ENCODE assay signal across 18 cellular contexts in genomic region chr17:43953746-43954145, GRCh38. TPM values are rescaled to one million over a fixed set of nuclear protein-coding genes. Genes with fewer than 3 reads are reported as not detected.
DNase-seq lines count a peak whose midpoint lies in the region; ATAC-seq, FAIRE-seq and TF ChIP-seq lines count a peak whose summit lies in the region.
"Had no signal": no experiment of that assay in that cellular context is flagged by ENCODE, and none has a peak within 500 bp of the region (broad histone marks: within the 10 kb centered on the region; RNA-seq: fewer than 3 reads in every experiment).

Gene PYY, minus strand, starts transcription at chr17:43953940. Its CDS starts 457 bp downstream, at chr17:43953483.

- TF ChIP-seq CTCF in K562 (IDR thresholded peaks at IDR 0.05 in 2 of 3, conservative IDR thresholded peaks at IDR 0.05 in 1 of 3; ENCODE audit: insufficient read depth in 2 of 3, low read depth in 1 of 3, low read length in 3 of 3) = no peak
- no peak for TF ChIP-seq CTCF in keratinocyte (optimal IDR thresholded peaks at IDR 0.05 in 1 of 3, IDR thresholded peaks at IDR 0.05 in 1 of 3, conservative IDR thresholded peaks at IDR 0.05 in 1 of 3; ENCODE audit: extremely low read depth in 1 of 3, insufficient read depth in 2 of 3, low read length in 3 of 3)
- no peak for TF ChIP-seq CTCF in smooth muscle cell (IDR thresholded peaks at IDR 0.05; ENCODE audit: borderline replicate concordance, insufficient read depth, poor library complexity, severe bottlenecking)
- TF ChIP-seq CTCF in MM.1S (IDR thresholded peaks at IDR 0.05; ENCODE audit: low read length) = no peak
- no peak for TF ChIP-seq CTCF in SK-N-SH (IDR thresholded peaks at IDR 0.05)

- H3K9me1 ChIP-seq in K562 (ENCODE audit: control insufficient read depth, insufficient read depth, low read length) (no peaks in the 10 kb centered on the region), keratinocyte (ENCODE audit: control insufficient read depth, extremely low read depth, insufficient read depth, low read length) (no peaks in the 10 kb centered on the region)

- peak within 1 kb of the TSS in 1 of 2 experiments; percentile 87; a peak in 2 of 4 replicates for H3K9ac ChIP-seq in K562 (ENCODE audit: insufficient read depth in 1 of 2, low read depth in 2 of 2, low read length in 2 of 2)
- no peak within 1 kb of the TSS for H3K9ac ChIP-seq in keratinocyte (ENCODE audit: control insufficient read depth, extremely low read depth, insufficient read depth, low read length)
- H3K9ac ChIP-seq in smooth muscle cell (ENCODE audit: low read depth) = no peak within 1 kb of the TSS
- no peak within 1 kb of the TSS for H3K9ac ChIP-seq in MM.1S (ENCODE audit: low read length)
- no peak within 1 kb of the TSS for H3K9ac ChIP-seq in SK-N-SH

- H3K27me3 ChIP-seq in K562 (ENCODE audit: control insufficient read depth in 2 of 2, insufficient read depth in 2 of 2, low read length in 2 of 2) (peaks cover 33 to 72% of the 10 kb centered on the region in 2 experiments; a peak in 4 of 5 replicates), keratinocyte (ENCODE audit: control insufficient read depth, extremely low read depth, insufficient read depth, low read length) (peaks cover 48% of the 10 kb centered on the region), smooth muscle cell (ENCODE audit: low read depth) (peaks cover 63% of the 10 kb centered on the region), MM.1S (replicated peaks; ENCODE audit: insufficient read depth, low read length) (peaks cover 24% of the 10 kb centered on the region), SK-N-SH (ENCODE audit: insufficient read depth) (no peaks in the 10 kb centered on the region)
- H3K27me3 ChIP-seq: ovary had no signal

- ATAC-seq in K562 = no peak

- H3K4me1 Mint-ChIP-seq in T-helper 2 cell treated with Interferon-gamma antibody and Interleukin-4, amounts not matched to agents 5 μg/mL and 100 μg/mL, for 36 hours (ENCODE audit: low read depth) = peaks cover 5% of the 10 kb centered on the region

- dilution Hi-C loops in keratinocyte (cut with MboI; ENCODE audit: extremely low pct_ligation_motif_present, low sequenced_read_pairs) = no loop called here

- WGBS in K562 (ENCODE audit: insufficient coverage, low coverage, missing lambda C conversion rate) = 35% methylated on average over 7 of the region's 11 CpGs
- 48% methylated on average over 7 of the region's 11 CpGs for WGBS in smooth muscle cell (ENCODE audit: low lambda C conversion rate)
- WGBS in SK-N-SH (ENCODE audit: low lambda C conversion rate) = 79% methylated on average over 7 of the region's 11 CpGs

- H2AFZ ChIP-seq in K562 (ENCODE audit: low read depth, low read length) (peak within 1 kb of the TSS; percentile 77), keratinocyte (ENCODE audit: control insufficient read depth, low read length) (no peak within 1 kb of the TSS), smooth muscle cell (ENCODE audit: low read depth) (no peak within 1 kb of the TSS), MM.1S (ENCODE audit: low read length) (no peak within 1 kb of the TSS), SK-N-SH (ENCODE audit: low read depth) (no peak within 1 kb of the TSS)

- no peaks in the 10 kb centered on the region for H3K36me3 Mint-ChIP-seq in T-helper 2 cell treated with Interferon-gamma antibody and Interleukin-4, amounts not matched to agents 5 μg/mL and 100 μg/mL, for 36 hours (ENCODE audit: low read depth)

- H3K4me3 ChIP-seq in K562 (no peak within 1 kb of the TSS), keratinocyte (ENCODE audit: control insufficient read depth in 2 of 3, extremely low read depth in 1 of 3, insufficient read depth in 2 of 3, low read depth in 1 of 3, low read length in 3 of 3) (no peak within 1 kb of the TSS), smooth muscle cell (peak within 1 kb of the TSS; percentile 23), MM.1S (ENCODE audit: low read length) (no peak within 1 kb of the TSS), SK-N-SH (ENCODE audit: low read depth in 2 of 2, low read length in 1 of 2) (no peak within 1 kb of the TSS)
- H3K4me3 ChIP-seq: ovary, upper lobe of right lung had no signal

- no peaks in the 10 kb centered on the region for H3K9me3 ChIP-seq in K562 (replicated peaks; ENCODE audit: control insufficient read depth, insufficient read depth, low read depth, low read length)
- no peaks in the 10 kb centered on the region for H3K9me3 ChIP-seq in keratinocyte (ENCODE audit: control insufficient read depth, low read depth, low read length)
- no peaks in the 10 kb centered on the region for H3K9me3 ChIP-seq in smooth muscle cell (replicated peaks; ENCODE audit: low read depth)
- no peaks in the 10 kb centered on the region for H3K9me3 ChIP-seq in MM.1S (replicated peaks; ENCODE audit: insufficient read depth, low read length)
- no peaks in the 10 kb centered on the region for H3K9me3 ChIP-seq in SK-N-SH
- H3K9me3 ChIP-seq: ovary, upper lobe of right lung had no signal

- no peaks in the 10 kb centered on the region for H3K9me2 ChIP-seq in MM.1S (replicated peaks; ENCODE audit: insufficient read depth, low read length)
- no peaks in the 10 kb centered on the region for H3K9me2 ChIP-seq in SK-N-SH

- no peak for DNase-seq in T-helper 2 cell treated with Interferon-gamma antibody and Interleukin-4, amounts not matched to agents 5 μg/mL and 100 μg/mL, for 36 hours (ENCODE audit: low spot score)
- DNase-seq in T-helper 2 cell (no peak), K562 (ENCODE audit: extremely low read depth in 1 of 4, low spot score in 3 of 4) (no peak), keratinocyte (ENCODE audit: low read depth, low spot score) (no peak), smooth muscle cell (lab: John Stamatoyannopoulos, UW; ENCODE audit: unreplicated experiment) (no peak), MM.1S (no peak), cerebellum (ENCODE audit: low spot score) (no peak), SK-N-SH (no peak)
- DNase-seq: activated T-cell treated with anti-CD3 and anti-CD28 coated beads for 4 hours, amniotic stem cell, dorsolateral prefrontal cortex, foreskin melanocyte, KBM-7, NCI-H187 treated with DMSO at 0.1 percent for 48 hours, ovary, upper lobe of right lung had no signal

- intact Hi-C loops in K562 (cut with micrococcal nuclease) = no loop called here

- CTCF ChIA-PET in K562 (lab: Yijun Ruan, JAX; ENCODE audit: low intra/inter-chr PET ratio) = no interaction called here
- CTCF ChIA-PET in SK-N-SH (lab: Yijun Ruan, JAX) = interaction anchor here (2.6 kb wide), 1 partner anchor 10 kb away, joined by 12 read pairs; the partner anchor contains the start of gene PPY

- no peaks in the 10 kb centered on the region; the same call in none of the 2 replicates for H4K20me1 ChIP-seq in K562 (replicated peaks; ENCODE audit: control insufficient read depth, insufficient read depth, low read length)
- H4K20me1 ChIP-seq in keratinocyte (ENCODE audit: control insufficient read depth, extremely low read depth, insufficient read depth, low read length) = no peaks in the 10 kb centered on the region
- no peaks in the 10 kb centered on the region for H4K20me1 ChIP-seq in smooth muscle cell (ENCODE audit: low read depth)
- H4K20me1 ChIP-seq in MM.1S (ENCODE audit: insufficient read depth, low read length) = no peaks in the 10 kb centered on the region
- no peaks in the 10 kb centered on the region for H4K20me1 ChIP-seq in SK-N-SH (ENCODE audit: insufficient read depth)

- TF ChIP-seq POLR2A in K562 (conservative IDR thresholded peaks at IDR 0.05) = no peak

- H3K4me3 Mint-ChIP-seq in T-helper 2 cell treated with Interferon-gamma antibody and Interleukin-4, amounts not matched to agents 5 μg/mL and 100 μg/mL, for 36 hours = peak within 1 kb of the TSS; percentile 30

- H3K4me1 ChIP-seq in K562 (replicated peaks in 1 of 2; ENCODE audit: control insufficient read depth in 2 of 2, insufficient read depth in 2 of 2, low read length in 2 of 2) (peaks cover 0 to 16% of the 10 kb centered on the region in 2 experiments; a peak in 3 of 5 replicates), keratinocyte (ENCODE audit: control insufficient read depth, extremely low read depth, insufficient read depth, low read length) (no peaks in the 10 kb centered on the region), smooth muscle cell (ENCODE audit: low read depth) (peaks cover 5% of the 10 kb centered on the region), MM.1S (ENCODE audit: low read length) (no peaks in the 10 kb centered on the region), SK-N-SH (ENCODE audit: control insufficient read depth in 1 of 2, insufficient read depth in 2 of 2, low read depth in 1 of 2, low read length in 1 of 2) (no peaks in the 10 kb centered on the region)

- no peaks in the 10 kb centered on the region for H3F3A ChIP-seq in smooth muscle cell (ENCODE audit: low read depth)
- H3F3A ChIP-seq in MM.1S (ENCODE audit: insufficient read depth, low read length) = no peaks in the 10 kb centered on the region
- H3F3A ChIP-seq in SK-N-SH (replicated peaks; ENCODE audit: insufficient read depth) = no peaks in the 10 kb centered on the region

- H3K36me3 ChIP-seq in K562 (ENCODE audit: control insufficient read depth, insufficient read depth, low read length) (no peaks in the 10 kb centered on the region), keratinocyte (ENCODE audit: control insufficient read depth in 2 of 2, extremely low read depth in 1 of 2, insufficient read depth in 2 of 2, low read length in 2 of 2) (no peaks in the 10 kb centered on the region), smooth muscle cell (ENCODE audit: low read depth) (no peaks in the 10 kb centered on the region), MM.1S (replicated peaks; ENCODE audit: insufficient read depth, low read length) (no peaks in the 10 kb centered on the region), SK-N-SH (replicated peaks in 1 of 2; ENCODE audit: control insufficient read depth in 1 of 2, insufficient read depth in 2 of 2, low read length in 1 of 2) (no peaks in the 10 kb centered on the region)
- H3K36me3 ChIP-seq: ovary, upper lobe of right lung had no signal

- H3K9me3 Mint-ChIP-seq in T-helper 2 cell treated with Interferon-gamma antibody and Interleukin-4, amounts not matched to agents 5 μg/mL and 100 μg/mL, for 36 hours = no peaks in the 10 kb centered on the region

- no peak within 1 kb of the TSS for H3K27ac Mint-ChIP-seq in T-helper 2 cell treated with Interferon-gamma antibody and Interleukin-4, amounts not matched to agents 5 μg/mL and 100 μg/mL, for 36 hours

- no peak for TF ChIP-seq RAD21 in K562 (CRISPR knock-in tag; conservative IDR thresholded peaks at IDR 0.05 in 1 of 2, IDR thresholded peaks at IDR 0.05 in 1 of 2)
- no peak for TF ChIP-seq RAD21 in SK-N-SH (IDR thresholded peaks at IDR 0.05; ENCODE audit: low read length)

- no peak for TF ChIP-seq EP300 in K562 (IDR thresholded peaks at IDR 0.05; ENCODE audit: low read length)
- no peak for TF ChIP-seq EP300 in SK-N-SH (IDR thresholded peaks at IDR 0.05; ENCODE audit: borderline replicate concordance in 1 of 2, low read depth in 1 of 2, low read length in 1 of 2)

- H3K79me2 ChIP-seq in K562 (ENCODE audit: control insufficient read depth, insufficient read depth, low read length) (no peaks in the 10 kb centered on the region), keratinocyte (ENCODE audit: control insufficient read depth, insufficient read depth, low read length) (no peaks in the 10 kb centered on the region), smooth muscle cell (ENCODE audit: low read depth) (no peaks in the 10 kb centered on the region), MM.1S (ENCODE audit: low read length) (no peaks in the 10 kb centered on the region), SK-N-SH (ENCODE audit: insufficient read depth) (no peaks in the 10 kb centered on the region)

- in situ Hi-C loops in K562 (cut with MboI) = no loop called here

- FAIRE-seq in K562 (lab: Jason Lieb, UNC) (no peak), keratinocyte (lab: Jason Lieb, UNC) (no peak)
- FAIRE-seq: A204.1 had no signal

- no peak within 1 kb of the TSS; the same call in 2 of the 3 replicates for H3K27ac ChIP-seq in K562 (ENCODE audit: extremely low read depth, low read depth, low read length)
- no peak within 1 kb of the TSS for H3K27ac ChIP-seq in keratinocyte (ENCODE audit: control insufficient read depth, insufficient read depth, low read length)
- H3K27ac ChIP-seq in smooth muscle cell (ENCODE audit: low read depth) = no peak within 1 kb of the TSS
- no peak within 1 kb of the TSS for H3K27ac ChIP-seq in MM.1S (ENCODE audit: low read length)
- no peak within 1 kb of the TSS for H3K27ac ChIP-seq in SK-N-SH (ENCODE audit: low read depth in 2 of 2, low read length in 1 of 2)
- H3K27ac ChIP-seq: dorsolateral prefrontal cortex, ovary, upper lobe of right lung, VCaP had no signal

- H3K4me2 ChIP-seq in K562 (ENCODE audit: insufficient read depth, low read length) (peak within 1 kb of the TSS; percentile 55), keratinocyte (ENCODE audit: control insufficient read depth, extremely low read depth, insufficient read depth, low read depth, low read length) (peak within 1 kb of the TSS; percentile 14), smooth muscle cell (peak within 1 kb of the TSS; percentile 58), MM.1S (ENCODE audit: low read depth, low read length) (no peak within 1 kb of the TSS), SK-N-SH (no peak within 1 kb of the TSS)

- BruUV-seq in K562 (replicated peaks; lab: Mats Ljungman, UMichigan) = no TSS peak

- POLR2A ChIA-PET in K562 (lab: Yijun Ruan, JAX) = interaction anchor here (0.6 to 1.3 kb wide), 3 partner anchors 13 to 50 kb away, joined by 3 to 6 read pairs (median 3); no protein-coding TSS in a partner anchor
- POLR2A ChIA-PET in SK-N-SH (lab: Yijun Ruan, JAX) = no interaction called here

- H3K27me3 Mint-ChIP-seq in T-helper 2 cell treated with Interferon-gamma antibody and Interleukin-4, amounts not matched to agents 5 μg/mL and 100 μg/mL, for 36 hours (ENCODE audit: low read depth) = peaks cover 58% of the 10 kb centered on the region

RNA-seq across cellular contexts. Expression of gene PYY, which starts in this region (rescaled TPM):
- total RNA-seq in K562 (2011; cell fraction: chromatin; rRNA removed; ENCODE audit: low replicate concordance) = not detected in 2 replicates
- total RNA-seq in K562 (2011; cell fraction: nucleolus; rRNA removed) = not detected in 2 replicates
- total RNA-seq in K562 (2011; cell fraction: nucleoplasm; rRNA removed) = not detected in 2 replicates
- not detected in 2 replicates for total RNA-seq in K562 (2014; rRNA removed)
- total RNA-seq in K562 (2014; rRNA removed; fragmentation: Illumina TruSeq; extraction: Trizol) = not detected in 2 replicates
- not detected in 2 replicates for total RNA-seq in K562 (2015; rRNA removed; fragmentation: Illumina TruSeq; extraction: Trizol)
- not detected in 2 replicates for total RNA-seq in K562 (2021)
- 0.09 TPM in 1 of 2 replicates, not detected in the other for polyA plus RNA-seq in K562 (2011; rRNA removed)
- polyA plus RNA-seq in K562 (2011; cell fraction: cytosol; rRNA removed) = 0.27 TPM in 1 of 2 replicates, not detected in the other
- 0.17 and 0.24 TPM in 2 replicates for polyA plus RNA-seq in K562 (2011; cell fraction: nucleus; rRNA removed)
- not detected in 2 replicates for polyA plus RNA-seq in K562 (2012)
- not detected in 2 replicates for polyA plus RNA-seq in K562 (2014; fragmentation: Illumina TruSeq; extraction: Trizol)
- not detected for polyA plus RNA-seq in K562 (2014; fragmentation: Nextera tagmentation; extraction: Ambion mirVana)
- polyA plus RNA-seq in K562 (2014; rRNA removed) = not detected in 2 replicates
- polyA minus RNA-seq in K562 (2011; rRNA and poly(A)+ RNA removed) = not detected in 2 replicates
- polyA minus RNA-seq in K562 (2011; cell fraction: cytosol; rRNA and poly(A)+ RNA removed) = not detected in 2 replicates
- not detected in 2 replicates for polyA minus RNA-seq in K562 (2011; cell fraction: nucleus; rRNA and poly(A)+ RNA removed)
- polyA plus RNA-seq in keratinocyte = not detected in 3 replicates
- polyA plus RNA-seq in keratinocyte (2011; ENCODE audit: low read depth) = not detected
- not detected in 2 replicates for polyA plus RNA-seq in keratinocyte (2011; cell fraction: cytosol; rRNA removed)
- not detected in 2 replicates for polyA plus RNA-seq in keratinocyte (2011; cell fraction: nucleus; rRNA removed)
- not detected in 2 replicates for polyA plus RNA-seq in keratinocyte (2012; ENCODE audit: low replicate concordance)
- polyA minus RNA-seq in keratinocyte = not detected in 3 replicates
- not detected for polyA minus RNA-seq in keratinocyte (2011; cell fraction: cytosol; rRNA and poly(A)+ RNA removed)
- not detected in 2 replicates for polyA minus RNA-seq in keratinocyte (2011; cell fraction: nucleus; rRNA and poly(A)+ RNA removed)
- total RNA-seq in smooth muscle cell = not detected in 2 replicates
- polyA plus RNA-seq in smooth muscle cell = 0.33 TPM in 1 of 2 replicates, not detected in the other
- total RNA-seq in cerebellum = not detected
- polyA plus RNA-seq in SK-N-SH (2012; rRNA removed) = 0.10 and 0.21 TPM in 2 replicates
- 0.08 and 0.14 TPM in 2 replicates for polyA plus RNA-seq in SK-N-SH (2012; cell fraction: cytosol; rRNA removed)
- 0.33 and 0.36 TPM in 2 replicates for polyA plus RNA-seq in SK-N-SH (2012; cell fraction: nucleus; rRNA removed)
- total RNA-seq: upper lobe of right lung had no signal

Comparison
In these comparisons a context has a peak if more than half of its experiments do, and no peak if none do; other contexts are left out.
1. H3K4me2 ChIP-seq: peak in K562 (single experiment), keratinocyte (single experiment) and smooth muscle cell (single experiment); none in MM.1S (single experiment) and SK-N-SH (single experiment).